In genomic region chr7:129644634-129645230, GRCh38 we compare ENCODE assay signal across 8 cellular contexts. TPM values are rescaled to one million over a fixed set of nuclear protein-coding genes. Genes with fewer than 3 reads are reported as not detected.
DNase-seq lines count a peak whose midpoint lies in the region; ATAC-seq and TF ChIP-seq lines count a peak whose summit lies in the region.

No MANE protein-coding gene starts in this region.

- DNase-seq in Caki2 (ENCODE audit: low read depth) (peak; percentile 14), SHP77 treated with DMSO at 0.1 percent for 48 hours (lab: John Stamatoyannopoulos, UW) (peak; percentile 22), foreskin fibroblast (peak; percentile 35 to 73), spleen (no peak), NCI-H1048 (lab: John Stamatoyannopoulos, UW) (no peak)

- H3K27me3 ChIP-seq in spleen (replicated peaks in 1 of 7) = no peaks in the 10 kb centered on the region

- H3K27ac ChIP-seq in spleen = no peak overlapping the region

- peaks cover 0 to 27% (median 5%) of the 10 kb centered on the region in 6 donors for H3K36me3 ChIP-seq in spleen

- TF ChIP-seq CTCF in LNCAP (IDR thresholded peaks at IDR 0.05) (peak; percentile 54), foreskin fibroblast (IDR thresholded peaks at IDR 0.05; ENCODE audit: low read depth, low read length) (peak; percentile 28), spleen (IDR thresholded peaks at IDR 0.05 in 8 of 11, conservative IDR thresholded peaks at IDR 0.05 in 3 of 11) (peak in 7 of 11 experiments; percentile 9 to 47 (median 37))

- WGBS in spleen, 5 donors = 29 to 56% (median 44%) methylated on average over 2 of the region's 2 CpGs

- intact Hi-C loops in spleen (cut with DNase I; ENCODE audit: low total_unique reads) = no loop called here

- H3K4me3 ChIP-seq in foreskin fibroblast (ENCODE audit: low read depth in 1 of 2, low read length in 2 of 2) = no peak overlapping the region
- H3K4me3 ChIP-seq in spleen = no peak overlapping the region

- no peak for TF ChIP-seq POLR2A in spleen (IDR thresholded peaks at IDR 0.05)

- in situ Hi-C loops in Caki2 (cut with HindIII; ENCODE audit: low pct_unique_long_range_greater_than_20kb, low sequenced_read_pairs) = no loop called here

- peaks cover 0 to 32% (median 7%) of the 10 kb centered on the region in 6 donors for H3K4me1 ChIP-seq in spleen

- no peak for ATAC-seq in GM19351 (IDR thresholded peaks at IDR 0.05; ENCODE audit: unreplicated experiment)
- no peak for ATAC-seq in HG02571 (IDR thresholded peaks at IDR 0.05; ENCODE audit: unreplicated experiment)

- H3K9me3 ChIP-seq in spleen = no peaks in the 10 kb centered on the region

RNA-seq across cellular contexts. Expression of gene NRF1, which starts 33.2 kb away (rescaled TPM):
- total RNA-seq in Caki2 (2014; rRNA removed; shearing (Covaris generic); ENCODE audit: low replicate concordance) = 8.9 and 10.1 TPM in 2 replicates
- 10 to 100 TPM; 14.7 to 27.9 (median 25.4) TPM for total RNA-seq in spleen
- polyA plus RNA-seq in spleen = 10 to 100 TPM in 1 of 3 donors, 1 to 10 TPM in 2; 6.7 to 11.6 (median 8.8) TPM

Comparison
In these comparisons a context has a peak if more than half of its experiments do, and no peak if none do; other contexts are left out.
1. DNase-seq: peak in Caki2 (single experiment), SHP77 treated with DMSO at 0.1 percent for 48 hours (single experiment) and foreskin fibroblast (2 of 2); none in spleen (single experiment) and NCI-H1048 (single experiment).
2. Peak in every context shown above with its lines, with median percentiles within 50 percentile points of each other: CTCF ChIP-seq.